31 cellular contexts compared by ENCODE assay signal in the genomic region with DNA sequence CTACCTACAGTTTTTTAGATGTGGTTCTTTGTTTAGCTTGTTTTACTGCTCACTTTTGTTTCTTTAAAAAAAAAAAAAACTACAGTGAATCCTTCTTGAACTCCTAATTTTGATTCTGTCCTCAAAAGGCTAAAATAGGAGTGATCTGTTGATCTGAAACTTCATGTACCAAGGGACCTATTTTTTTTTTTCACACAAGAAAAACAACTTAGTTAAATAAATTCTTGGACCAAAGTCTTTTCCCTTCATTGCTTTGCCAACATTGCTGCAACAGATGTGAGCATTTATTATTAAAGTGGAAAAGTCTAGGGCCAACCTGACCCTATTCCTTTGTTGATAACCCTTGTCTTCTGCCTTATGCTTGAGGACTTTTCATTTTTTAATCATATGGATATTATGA.
"Had no signal": no experiment of that assay in that cellular context is flagged by ENCODE, and none has a peak within 500 bp of the region (broad histone marks: within the 10 kb centered on the region; RNA-seq: fewer than 3 reads in every experiment).

No MANE protein-coding gene starts in this region.

- FAIRE-seq: TTC549 had no signal

- H3K36me3 ChIP-seq: cardiac muscle cell, colonic mucosa, neutrophil, WERI-Rb-1 had no signal

- ATAC-seq: activated CD4-positive, CD25-positive, alpha-beta regulatory T cell treated with anti-CD3 and anti-CD28 coated beads, Interleukin-2, amount 50 U/mL, for 24 hours; mucosa of descending colon had no signal

- H3K9me3 ChIP-seq: ascending aorta, colonic mucosa, esophagus squamous epithelium, mucosa of descending colon, neutrophil, thoracic aorta, vagina had no signal

- H3K4me1 ChIP-seq: colonic mucosa, esophagus squamous epithelium had no signal

- H3K4me3 ChIP-seq: ascending aorta, cardiac muscle cell, colonic mucosa, esophagus squamous epithelium, lung, mucosa of descending colon, thoracic aorta, vagina had no signal

- H3K27me3 ChIP-seq: ascending aorta, cardiac muscle cell, colonic mucosa, esophagus squamous epithelium, neutrophil, vagina had no signal

- DNase-seq: activated CD4-positive, alpha-beta T cell treated with anti-CD3 and anti-CD28 coated beads for 48 hours; activated CD4-positive, alpha-beta T cell treated with anti-CD3 and anti-CD28 coated beads, Interleukin-2, amount 50 U/mL, for 48 hours; activated CD8-positive, alpha-beta memory T cell treated with anti-CD3 and anti-CD28 coated beads, Interleukin-2, amount 50 U/mL, for 4 hours; activated effector memory CD4-positive, alpha-beta T cell treated with anti-CD3 and anti-CD28 coated beads, Interleukin-2, amount 50 U/mL, for 16 hours; activated naive CD4-positive, alpha-beta T cell treated with anti-CD3 and anti-CD28 coated beads for 36 hours; activated naive CD8-positive, alpha-beta T cell treated with anti-CD3 and anti-CD28 coated beads for 36 hours; activated T-cell treated with anti-CD3 and anti-CD28 coated beads, Interleukin-2, amount 50 U/mL, for 1 hour; cerebellar nuclear complex; colonic mucosa; effector CD8-positive, alpha-beta T cell; esophagus squamous epithelium; head of caudate nucleus; hypothalamus; immature natural killer cell; kidney; mesendoderm; mucosa of descending colon; nephron progenitor cell; stimulated activated CD4-positive, alpha-beta T cell treated with anti-CD3 and anti-CD28 coated beads, Interleukin-15, amount 100 ng/mL, for 24 hours; stimulated activated naive CD4-positive, alpha-beta T cell; T-helper 9 cell; WERI-Rb-1 had no signal

- H3K27ac ChIP-seq: ascending aorta, cardiac muscle cell, colonic mucosa, epithelial cell of prostate, esophagus squamous epithelium, neutrophil, WERI-Rb-1 had no signal
